1 cellular context compared by ENCODE assay signal in the genomic region with DNA sequence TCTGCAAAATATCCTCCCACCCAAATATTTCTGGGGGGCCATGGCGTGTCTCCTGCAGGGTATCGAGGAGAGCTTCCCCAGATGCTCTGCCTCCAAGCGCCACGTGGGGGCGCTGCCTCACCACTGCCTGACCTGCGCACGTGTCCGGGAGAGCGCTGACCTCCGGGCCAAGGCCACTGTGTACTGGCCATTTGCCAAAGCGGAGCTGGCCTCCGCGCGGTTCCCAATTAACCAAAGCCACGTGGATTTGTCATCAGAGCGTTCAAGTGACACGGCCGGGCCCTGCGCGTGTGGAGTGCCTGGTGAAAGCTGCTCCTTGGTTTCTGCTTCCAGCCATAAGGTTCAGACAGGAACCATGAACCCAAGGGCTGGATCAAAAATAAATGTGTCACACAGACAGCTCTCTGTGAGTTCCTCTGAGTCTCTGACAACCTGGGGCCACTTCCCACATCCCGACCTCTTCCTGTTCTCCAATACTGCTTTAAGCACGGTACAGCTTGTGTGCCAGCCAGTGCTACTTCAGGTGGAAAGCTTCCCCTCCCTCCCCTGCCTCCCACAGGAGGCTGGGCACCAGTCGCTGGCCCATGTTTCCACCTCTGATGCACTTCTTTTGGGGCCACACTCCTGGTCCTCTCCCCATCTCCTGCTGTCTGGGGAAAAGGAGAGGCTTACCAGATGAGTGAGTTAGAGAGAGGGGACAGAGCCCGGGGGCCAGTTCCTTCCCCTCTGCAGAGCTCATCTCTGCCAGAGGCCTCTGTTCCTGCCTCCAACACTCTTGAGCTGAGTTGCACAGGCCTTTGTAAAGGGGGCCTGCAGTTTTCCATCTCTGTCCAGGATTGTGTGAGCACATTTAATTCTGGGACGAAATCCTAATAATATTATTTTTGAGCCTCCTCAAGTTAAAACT.
TF ChIP-seq lines count a peak whose summit lies in the region.

No MANE protein-coding gene starts in this region.

TF ChIP-seq in HepG2, 621 proteins besides CTCF, POLR2A, EP300 and RAD21 (continued from another document and continues in another):
- TF ChIP-seq, protein P1, sequence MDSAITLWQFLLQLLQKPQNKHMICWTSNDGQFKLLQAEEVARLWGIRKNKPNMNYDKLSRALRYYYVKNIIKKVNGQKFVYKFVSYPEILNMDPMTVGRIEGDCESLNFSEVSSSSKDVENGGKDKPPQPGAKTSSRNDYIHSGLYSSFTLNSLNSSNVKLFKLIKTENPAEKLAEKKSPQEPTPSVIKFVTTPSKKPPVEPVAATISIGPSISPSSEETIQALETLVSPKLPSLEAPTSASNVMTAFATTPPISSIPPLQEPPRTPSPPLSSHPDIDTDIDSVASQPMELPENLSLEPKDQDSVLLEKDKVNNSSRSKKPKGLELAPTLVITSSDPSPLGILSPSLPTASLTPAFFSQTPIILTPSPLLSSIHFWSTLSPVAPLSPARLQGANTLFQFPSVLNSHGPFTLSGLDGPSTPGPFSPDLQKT (CRISPR knock-in tag; IDR thresholded peaks at IDR 0.05; ENCODE audit: borderline replicate concordance) = no peak
- TF ChIP-seq LCORL (IDR thresholded peaks at IDR 0.05) (no peak), LCORL (CRISPR knock-in tag; IDR thresholded peaks at IDR 0.05) (0 out of 2 replicates have a peak, but pooled peaks have one; percentile 28), TEAD3 (CRISPR knock-in tag; optimal IDR thresholded peaks at IDR 0.05; ENCODE audit: borderline replicate concordance) (peak; percentile 36), MEIS2 (CRISPR knock-in tag; IDR thresholded peaks at IDR 0.05) (peak; percentile 62; the same call in 1 of the 2 replicates), ZNF766 (CRISPR knock-in tag; IDR thresholded peaks at IDR 0.05; ENCODE audit: borderline replicate concordance) (peak; percentile 88; the same call in 1 of the 2 replicates), HNRNPL (IDR thresholded peaks at IDR 0.05; ENCODE audit: low read depth, low read length) (no peak), HMG20B (CRISPR knock-in tag; conservative IDR thresholded peaks at IDR 0.05) (no peak), ELF1 (CRISPR knock-in tag; IDR thresholded peaks at IDR 0.05) (0 out of 2 replicates have a peak, but pooled peaks have one; percentile 28), RFX5 (IDR thresholded peaks at IDR 0.05; ENCODE audit: low read depth, low read length) (no peak), FOXM1 (CRISPR knock-in tag; IDR thresholded peaks at IDR 0.05) (no peak), MAFK (conservative IDR thresholded peaks at IDR 0.05 in 1 of 2, IDR thresholded peaks at IDR 0.05 in 1 of 2; ENCODE audit: low read length in 2 of 2) (no peak), NCOA5 (CRISPR knock-in tag; IDR thresholded peaks at IDR 0.05) (no peak), ZNF124 (CRISPR knock-in tag; IDR thresholded peaks at IDR 0.05) (no peak; the same call in 1 of the 2 replicates), FIP1L1 (IDR thresholded peaks at IDR 0.05; ENCODE audit: borderline replicate concordance, insufficient read depth, low read depth, low read length) (no peak), MYPOP (CRISPR knock-in tag; IDR thresholded peaks at IDR 0.05) (peak; percentile 73), ZBTB49 (CRISPR knock-in tag; IDR thresholded peaks at IDR 0.05; ENCODE audit: borderline replicate concordance) (no peak), ZNF567 (CRISPR knock-in tag; IDR thresholded peaks at IDR 0.05; ENCODE audit: borderline replicate concordance) (no peak), HBP1 (CRISPR knock-in tag; IDR thresholded peaks at IDR 0.05; ENCODE audit: low read depth) (0 out of 2 replicates have a peak, but pooled peaks have one; percentile 38), ZNF780A (CRISPR knock-in tag; IDR thresholded peaks at IDR 0.05) (no peak; the same call in 1 of the 2 replicates), FOSL1 (CRISPR knock-in tag; IDR thresholded peaks at IDR 0.05; ENCODE audit: borderline replicate concordance) (no peak), ZNF839 (CRISPR knock-in tag; IDR thresholded peaks at IDR 0.05; ENCODE audit: borderline replicate concordance) (no peak), THYN1 (CRISPR knock-in tag; IDR thresholded peaks at IDR 0.05; ENCODE audit: borderline replicate concordance, low read depth) (no peak), SP5 (CRISPR knock-in tag; IDR thresholded peaks at IDR 0.05; ENCODE audit: borderline replicate concordance, low read depth) (no peak), KAT7 (CRISPR knock-in tag; IDR thresholded peaks at IDR 0.05; ENCODE audit: borderline replicate concordance) (no peak), KDM4B (CRISPR knock-in tag; IDR thresholded peaks at IDR 0.05) (peak; percentile 77; the same call in 1 of the 2 replicates), ZNF136 (CRISPR knock-in tag; IDR thresholded peaks at IDR 0.05; ENCODE audit: low read depth) (no peak), ONECUT2 (CRISPR knock-in tag; IDR thresholded peaks at IDR 0.05) (no peak), SMYD3 (CRISPR knock-in tag; IDR thresholded peaks at IDR 0.05) (0 out of 2 replicates have a peak, but pooled peaks have one; percentile 54), ZNF276 (CRISPR knock-in tag; IDR thresholded peaks at IDR 0.05; ENCODE audit: low read depth) (no peak), SMAD3 (CRISPR knock-in tag; IDR thresholded peaks at IDR 0.05) (no peak), KMT2B (CRISPR knock-in tag; IDR thresholded peaks at IDR 0.05) (no peak), ZFP91 (CRISPR knock-in tag; IDR thresholded peaks at IDR 0.05; ENCODE audit: borderline replicate concordance) (peak; percentile 79), SALL1 (CRISPR knock-in tag; IDR thresholded peaks at IDR 0.05) (peak; percentile 94), NBN (conservative IDR thresholded peaks at IDR 0.05) (no peak), NFRKB (IDR thresholded peaks at IDR 0.05) (no peak), RNF2 (conservative IDR thresholded peaks at IDR 0.05; ENCODE audit: low read depth) (peak; percentile 90), SMARCE1 (IDR thresholded peaks at IDR 0.05; ENCODE audit: borderline replicate concordance) (no peak), ZFP36L2 (CRISPR knock-in tag; IDR thresholded peaks at IDR 0.05) (no peak), JDP2 (CRISPR knock-in tag; IDR thresholded peaks at IDR 0.05; ENCODE audit: borderline replicate concordance) (no peak), ZNF253 (CRISPR knock-in tag; IDR thresholded peaks at IDR 0.05; ENCODE audit: borderline replicate concordance) (no peak), ZNF850 (CRISPR knock-in tag; conservative IDR thresholded peaks at IDR 0.05) (no peak), MEF2D (CRISPR knock-in tag; IDR thresholded peaks at IDR 0.05) (peak; percentile 76), ZNF672 (CRISPR knock-in tag; IDR thresholded peaks at IDR 0.05) (no peak), EHMT2 (IDR thresholded peaks at IDR 0.05; ENCODE audit: borderline replicate concordance, low read depth, low read length) (peak; percentile 51; the same call in 1 of the 2 replicates), ZNF562 (CRISPR knock-in tag; IDR thresholded peaks at IDR 0.05; ENCODE audit: borderline replicate concordance) (no peak), ELF4 (CRISPR knock-in tag; IDR thresholded peaks at IDR 0.05; ENCODE audit: borderline replicate concordance) (no peak), NONO (IDR thresholded peaks at IDR 0.05) (no peak), NONO (CRISPR knock-in tag; conservative IDR thresholded peaks at IDR 0.05) (peak; percentile 80), PHF21A (CRISPR knock-in tag; IDR thresholded peaks at IDR 0.05) (no peak; the same call in 1 of the 2 replicates), RARG (CRISPR knock-in tag; IDR thresholded peaks at IDR 0.05; ENCODE audit: low read depth) (no peak), PCBP2 (optimal IDR thresholded peaks at IDR 0.05; ENCODE audit: low read depth, low read length, poor library complexity, severe bottlenecking) (no peak)
- TF ChIP-seq, protein P2, sequence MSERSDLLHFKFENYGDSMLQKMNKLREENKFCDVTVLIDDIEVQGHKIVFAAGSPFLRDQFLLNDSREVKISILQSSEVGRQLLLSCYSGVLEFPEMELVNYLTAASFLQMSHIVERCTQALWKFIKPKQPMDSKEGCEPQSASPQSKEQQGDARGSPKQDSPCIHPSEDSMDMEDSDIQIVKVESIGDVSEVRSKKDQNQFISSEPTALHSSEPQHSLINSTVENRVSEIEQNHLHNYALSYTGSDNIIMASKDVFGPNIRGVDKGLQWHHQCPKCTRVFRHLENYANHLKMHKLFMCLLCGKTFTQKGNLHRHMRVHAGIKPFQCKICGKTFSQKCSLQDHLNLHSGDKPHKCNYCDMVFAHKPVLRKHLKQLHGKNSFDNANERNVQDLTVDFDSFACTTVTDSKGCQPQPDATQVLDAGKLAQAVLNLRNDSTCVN (CRISPR knock-in tag; IDR thresholded peaks at IDR 0.05; ENCODE audit: borderline replicate concordance) = no peak
- TF ChIP-seq, protein P3, sequence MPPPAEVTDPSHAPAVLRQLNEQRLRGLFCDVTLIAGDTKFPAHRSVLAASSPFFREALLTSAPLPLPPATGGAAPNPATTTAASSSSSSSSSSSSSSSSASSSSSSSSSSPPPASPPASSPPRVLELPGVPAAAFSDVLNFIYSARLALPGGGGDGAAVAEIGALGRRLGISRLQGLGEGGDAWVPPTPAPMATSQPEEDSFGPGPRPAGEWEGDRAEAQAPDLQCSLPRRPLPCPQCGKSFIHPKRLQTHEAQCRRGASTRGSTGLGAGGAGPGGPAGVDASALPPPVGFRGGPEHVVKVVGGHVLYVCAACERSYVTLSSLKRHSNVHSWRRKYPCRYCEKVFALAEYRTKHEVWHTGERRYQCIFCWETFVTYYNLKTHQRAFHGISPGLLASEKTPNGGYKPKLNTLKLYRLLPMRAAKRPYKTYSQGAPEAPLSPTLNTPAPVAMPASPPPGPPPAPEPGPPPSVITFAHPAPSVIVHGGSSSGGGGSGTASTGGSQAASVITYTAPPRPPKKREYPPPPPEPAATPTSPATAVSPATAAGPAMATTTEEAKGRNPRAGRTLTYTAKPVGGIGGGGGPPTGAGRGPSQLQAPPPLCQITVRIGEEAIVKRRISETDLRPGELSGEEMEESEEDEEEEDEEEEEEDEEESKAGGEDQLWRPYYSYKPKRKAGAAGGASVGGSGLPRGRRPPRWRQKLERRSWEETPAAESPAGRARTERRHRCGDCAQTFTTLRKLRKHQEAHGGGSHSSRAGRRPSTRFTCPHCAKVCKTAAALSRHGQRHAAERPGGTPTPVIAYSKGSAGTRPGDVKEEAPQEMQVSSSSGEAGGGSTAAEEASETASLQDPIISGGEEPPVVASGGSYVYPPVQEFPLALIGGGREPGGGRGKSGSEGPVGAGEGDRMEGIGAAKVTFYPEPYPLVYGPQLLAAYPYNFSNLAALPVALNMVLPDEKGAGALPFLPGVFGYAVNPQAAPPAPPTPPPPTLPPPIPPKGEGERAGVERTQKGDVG (CRISPR knock-in tag; IDR thresholded peaks at IDR 0.05; ENCODE audit: borderline replicate concordance) = no peak
